In the genomic region with DNA sequence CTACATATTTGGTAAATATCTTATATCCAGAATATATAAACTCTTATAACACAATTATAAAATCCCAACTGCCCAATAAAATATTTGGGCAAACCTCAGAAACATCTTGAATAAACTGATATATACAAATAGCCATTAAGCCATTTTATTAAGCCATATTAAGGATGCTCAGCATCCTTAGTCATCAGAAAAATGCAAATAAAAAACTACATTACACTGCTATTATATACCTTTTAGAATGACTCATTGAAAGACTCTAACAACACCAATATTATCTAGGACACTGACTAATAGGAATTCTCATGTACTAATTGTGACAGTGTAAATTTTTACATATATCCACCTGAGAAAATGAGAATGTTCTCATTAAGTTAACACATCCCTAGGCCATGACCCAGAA, we compare ENCODE assay signal across 29 cellular contexts.
"Had no signal": no experiment of that assay in that cellular context is flagged by ENCODE, and none has a peak within 500 bp of the region (broad histone marks: within the 10 kb centered on the region; RNA-seq: fewer than 3 reads in every experiment).

No MANE protein-coding gene starts in this region.

- H2AFZ ChIP-seq: neural progenitor cell, parathyroid adenoma had no signal

- H3K4me1 ChIP-seq: neural progenitor cell, parathyroid adenoma, psoas muscle, right lobe of liver, sigmoid colon, suprapubic skin, testis, tibial artery, transverse colon, upper lobe of right lung, uterus had no signal

- H3K4me3 ChIP-seq: neural progenitor cell, ovary, psoas muscle, right lobe of liver, sigmoid colon, suprapubic skin, testis, tibial artery, transverse colon, upper lobe of right lung, uterus had no signal

- H3K9me3 Mint-ChIP-seq: nephron; stimulated activated naive CD8-positive, alpha-beta T cell treated with anti-CD3 and anti-CD28 coated beads, Interleukin-15, amount 100 ng/mL, for 72 hours had no signal

- DNase-seq: natural killer cell; occipital lobe; ovary; posterior cingulate gyrus; psoas muscle; right cardiac atrium; right lobe of liver; sigmoid colon; small intestine; stimulated activated CD4-positive, alpha-beta T cell treated with anti-CD3 and anti-CD28 coated beads, Interleukin-15, amount 100 ng/mL, for 24 hours; stimulated activated CD4-positive, alpha-beta T cell treated with anti-CD3 and anti-CD28 coated beads, Interleukin-2, amount 100 ng/mL, for 24 hours; stimulated activated CD4-positive, alpha-beta T cell treated with anti-CD3 and anti-CD28 coated beads, Interleukin-2, amount 100 ng/mL, for 48 hours; stimulated activated CD4-positive, alpha-beta T cell treated with anti-CD3 and anti-CD28 coated beads, Interleukin-4, amount 100 ng/mL, for 24 hours; stimulated activated naive B cell treated with anti-CD40 and anti-IgM and Interleukin-4, amounts not matched to agents 10 μg/mL and 1 μg/mL and 100 μg/mL, for 72 hours; stimulated activated naive CD8-positive, alpha-beta T cell treated with anti-CD3 and anti-CD28 coated beads, Interleukin-15, amount 100 ng/mL, for 72 hours; stimulated activated naive CD8-positive, alpha-beta T cell treated with anti-CD3 and anti-CD28 coated beads, Interleukin-15, Interleukin-2, amounts not matched to agents 100 U/mL and 50 U/mL, for 24 hours; substantia nigra; testis; tibial artery; transverse colon; upper lobe of right lung; uterus had no signal

- H3K4me2 ChIP-seq: neural progenitor cell had no signal

- H3K4me1 Mint-ChIP-seq: natural killer cell; stimulated activated effector memory CD8-positive, alpha-beta T cell treated with anti-CD3 and anti-CD28 coated beads, Interleukin-12 subunit alpha, Interleukin-12 subunit beta, amount 100 ng/mL, for 72 hours; stimulated activated naive B cell treated with anti-CD40 and anti-IgM and Interleukin-4, amounts not matched to agents 10 μg/mL and 1 μg/mL and 100 μg/mL, for 72 hours; stimulated activated naive CD8-positive, alpha-beta T cell treated with anti-CD3 and anti-CD28 coated beads, Interleukin-15, amount 100 ng/mL, for 72 hours had no signal

- ATAC-seq: natural killer cell; psoas muscle; right cardiac atrium; right lobe of liver; stimulated activated effector memory CD8-positive, alpha-beta T cell treated with anti-CD3 and anti-CD28 coated beads, Interleukin-12 subunit alpha, Interleukin-12 subunit beta, amount 100 ng/mL, for 72 hours; stimulated activated naive B cell treated with anti-CD40 and anti-IgM and Interleukin-4, amounts not matched to agents 10 μg/mL and 1 μg/mL and 100 μg/mL, for 72 hours; stimulated activated naive CD8-positive, alpha-beta T cell treated with anti-CD3 and anti-CD28 coated beads, Interleukin-15, amount 100 ng/mL, for 72 hours; stimulated activated naive CD8-positive, alpha-beta T cell treated with anti-CD3 and anti-CD28 coated beads, Interleukin-15, Interleukin-2, amounts not matched to agents 100 U/mL and 50 U/mL, for 24 hours; upper lobe of right lung had no signal

- H3K36me3 Mint-ChIP-seq: stimulated activated effector memory CD8-positive, alpha-beta T cell treated with anti-CD3 and anti-CD28 coated beads, Interleukin-12 subunit alpha, Interleukin-12 subunit beta, amount 100 ng/mL, for 72 hours; stimulated activated naive B cell treated with anti-CD40 and anti-IgM and Interleukin-4, amounts not matched to agents 10 μg/mL and 1 μg/mL and 100 μg/mL, for 72 hours had no signal

- H3K79me2 ChIP-seq: parathyroid adenoma had no signal

- H3K27ac Mint-ChIP-seq: natural killer cell; nephron; neural progenitor cell; progenitor cell of endocrine pancreas; stimulated activated effector memory CD8-positive, alpha-beta T cell treated with anti-CD3 and anti-CD28 coated beads, Interleukin-12 subunit alpha, Interleukin-12 subunit beta, amount 100 ng/mL, for 72 hours; stimulated activated naive B cell treated with anti-CD40 and anti-IgM and Interleukin-4, amounts not matched to agents 10 μg/mL and 1 μg/mL and 100 μg/mL, for 72 hours; stimulated activated naive CD8-positive, alpha-beta T cell treated with anti-CD3 and anti-CD28 coated beads, Interleukin-15, amount 100 ng/mL, for 72 hours; type B pancreatic cell had no signal

- H3K27ac ChIP-seq: neural progenitor cell, ovary, parathyroid adenoma, psoas muscle, right lobe of liver, sigmoid colon, suprapubic skin, testis, tibial artery, transverse colon, upper lobe of right lung, uterus had no signal

- FAIRE-seq: small intestine had no signal

- H3K27me3 Mint-ChIP-seq: progenitor cell of endocrine pancreas; stimulated activated naive B cell treated with anti-CD40 and anti-IgM and Interleukin-4, amounts not matched to agents 10 μg/mL and 1 μg/mL and 100 μg/mL, for 72 hours; stimulated activated naive CD8-positive, alpha-beta T cell treated with anti-CD3 and anti-CD28 coated beads, Interleukin-15, amount 100 ng/mL, for 72 hours; type B pancreatic cell had no signal

- H3K4me3 Mint-ChIP-seq: natural killer cell; nephron; neural progenitor cell; stimulated activated effector memory CD8-positive, alpha-beta T cell treated with anti-CD3 and anti-CD28 coated beads, Interleukin-12 subunit alpha, Interleukin-12 subunit beta, amount 100 ng/mL, for 72 hours; stimulated activated naive B cell treated with anti-CD40 and anti-IgM and Interleukin-4, amounts not matched to agents 10 μg/mL and 1 μg/mL and 100 μg/mL, for 72 hours; stimulated activated naive CD8-positive, alpha-beta T cell treated with anti-CD3 and anti-CD28 coated beads, Interleukin-15, amount 100 ng/mL, for 72 hours; type B pancreatic cell had no signal

- H3K36me3 ChIP-seq: neural progenitor cell, ovary, right lobe of liver, sigmoid colon, suprapubic skin, tibial artery, transverse colon, upper lobe of right lung, uterus had no signal

- H3K27me3 ChIP-seq: neural progenitor cell, ovary, sigmoid colon, suprapubic skin, testis, tibial artery, transverse colon, upper lobe of right lung, uterus had no signal
